ENCODE assay signal across 8 cellular contexts in the genomic region with DNA sequence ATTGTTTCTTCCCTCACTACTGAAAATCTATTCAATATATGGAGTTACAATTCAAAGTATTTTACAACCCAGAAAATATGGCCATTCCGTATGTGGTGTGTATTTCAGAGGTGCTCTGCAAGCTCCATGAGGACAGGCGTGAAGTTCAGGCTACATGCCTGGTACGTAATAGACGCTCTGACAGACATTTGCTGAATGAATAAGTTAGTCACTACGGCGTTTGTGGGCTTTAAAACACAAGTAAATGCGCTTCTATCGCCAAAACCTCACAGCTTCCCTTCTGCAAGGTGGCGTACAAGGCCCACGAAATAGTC. TPM values are rescaled to one million over a fixed set of nuclear protein-coding genes. Genes with fewer than 3 reads are reported as not detected.
DNase-seq lines count a peak whose midpoint lies in the region; ATAC-seq, FAIRE-seq and TF ChIP-seq lines count a peak whose summit lies in the region.

No MANE protein-coding gene starts in this region.

- peak in 1 of 2 experiments; percentile 16; a peak in 3 of 6 replicates for ATAC-seq in A549
- ATAC-seq in IMR-90 (ENCODE audit: low read depth) = no peak
- ATAC-seq in central memory CD8-positive, alpha-beta T cell (replicated peaks; ENCODE audit: extremely low read depth, poor library complexity, severe bottlenecking) = no peak
- ATAC-seq in HG03135 (IDR thresholded peaks at IDR 0.05; ENCODE audit: unreplicated experiment) = no peak

- CTCF ChIA-PET in A549 (lab: Yijun Ruan, JAX) = interaction anchor here (0.6 to 10.9 kb wide), 34 partner anchors 9 to 524 kb away, joined by 3 to 100 read pairs (median 4); partner anchors contain the start of gene SSR3
- CTCF ChIA-PET in IMR-90 (lab: Yijun Ruan, JAX) = interaction anchor here (0.7 to 1.5 kb wide), 9 partner anchors 9 to 413 kb away, joined by 3 to 5 read pairs (median 3); partner anchors contain the start of gene SSR3

- POLR2A ChIA-PET in A549 (lab: Yijun Ruan, JAX) = interaction anchor here (0.5 to 4.0 kb wide), 12 partner anchors 9 to 457 kb away, joined by 3 to 39 read pairs (median 5); partner anchors contain the start of gene SSR3
- POLR2A ChIA-PET in IMR-90 (lab: Charles Lee; ENCODE audit: unreplicated experiment) = interaction anchor here (0.5 to 0.6 kb wide), 3 partner anchors 120 to 147 kb away, joined by 3 to 6 read pairs (median 4); no protein-coding TSS in a partner anchor

- peaks cover 36% of the 10 kb centered on the region for H4K20me1 ChIP-seq in IMR-90 (ENCODE audit: insufficient read depth, low read length)

- no peaks in the 10 kb centered on the region for H3K27me3 Mint-ChIP-seq in central memory CD8-positive, alpha-beta T cell

- peak overlapping the region; percentile 35; the same call in 1 of the 2 replicates for H3K4ac ChIP-seq in IMR-90 (ENCODE audit: low read depth, low read length)

- peaks cover 11% of the 10 kb centered on the region for H3K9me1 ChIP-seq in IMR-90 (ENCODE audit: insufficient read depth, low read length)

- no TSS peak for BruUV-seq in IMR-90 (replicated peaks; lab: Mats Ljungman, UMichigan)

- peaks cover 0 to 24% of the 10 kb centered on the region in 2 experiments; a peak in 2 of 4 replicates for H3K79me1 ChIP-seq in IMR-90 (ENCODE audit: low read depth in 1 of 2, low read length in 2 of 2)

- peak overlapping the region; percentile 90 for H3K4me3 ChIP-seq in A549
- H3K4me3 ChIP-seq in IMR-90 (ENCODE audit: insufficient read depth, low read depth, low read length) = peak overlapping the region; percentile 54
- H3K4me3 ChIP-seq in muscle layer of duodenum (ENCODE audit: low read depth in 1 of 2, low read length in 2 of 2) = peak overlapping the region; percentile 90 to 92

- H2BK15ac ChIP-seq in IMR-90 (ENCODE audit: low read depth, low read length) = peak overlapping the region; percentile 64; the same call in 1 of the 3 replicates

- TF ChIP-seq RAD21 in A549 (conservative IDR thresholded peaks at IDR 0.05 in 1 of 2, IDR thresholded peaks at IDR 0.05 in 1 of 2) (no peak; a peak in 1 of 5 replicates), IMR-90 (IDR thresholded peaks at IDR 0.05; ENCODE audit: low read length) (no peak)

- no peak for DNase-seq in A549 (ENCODE audit: low read depth in 1 of 2, low spot score in 1 of 2)
- no peak for DNase-seq in IMR-90
- no peak for DNase-seq in central memory CD8-positive, alpha-beta T cell (ENCODE audit: low spot score in 2 of 2)
- no peak for DNase-seq in NCI-H526 treated with DMSO at 0.1 percent for 48 hours (lab: John Stamatoyannopoulos, UW)
- no peak for DNase-seq in HK-2 (ENCODE audit: unreplicated experiment)
- DNase-seq in CD1c-positive myeloid dendritic cell (ENCODE audit: extremely low spot score) = no peak

- H4K5ac ChIP-seq in IMR-90 (ENCODE audit: low read depth, low read length) = no peak overlapping the region

- no peaks in the 10 kb centered on the region for H3K9me3 Mint-ChIP-seq in central memory CD8-positive, alpha-beta T cell

- peak overlapping the region; percentile 39 for H2BK20ac ChIP-seq in IMR-90 (ENCODE audit: low read depth, low read length)

- peak overlapping the region; percentile 44; the same call in 1 of the 2 replicates for H2AK5ac ChIP-seq in IMR-90 (ENCODE audit: low read depth, low read length)

- peak overlapping the region; percentile 73 for H2BK120ac ChIP-seq in IMR-90 (ENCODE audit: low read depth, low read length)

- peaks cover 35% of the 10 kb centered on the region for H3K4me1 Mint-ChIP-seq in central memory CD8-positive, alpha-beta T cell

- no peak overlapping the region for H3K18ac ChIP-seq in IMR-90 (ENCODE audit: low read depth, low read length)

- H3K9me3 ChIP-seq in A549 (no peaks in the 10 kb centered on the region), IMR-90 (ENCODE audit: control insufficient read depth, insufficient read depth, low read length) (no peaks in the 10 kb centered on the region), muscle layer of duodenum (ENCODE audit: control insufficient read depth in 1 of 2, low read length in 2 of 2) (no peaks in the 10 kb centered on the region)

- H3K9ac ChIP-seq in IMR-90 (ENCODE audit: low read depth, low read length) = peak overlapping the region; percentile 49

- no peak for TF ChIP-seq EP300 in A549 (IDR thresholded peaks at IDR 0.05)

- peaks cover 8% of the 10 kb centered on the region for H3K36me3 ChIP-seq in IMR-90 (ENCODE audit: control insufficient read depth, insufficient read depth, low read length)
- H3K36me3 ChIP-seq in muscle layer of duodenum (ENCODE audit: control insufficient read depth in 1 of 2, insufficient read depth in 2 of 2, low read length in 2 of 2) = peaks cover 7 to 12% of the 10 kb centered on the region in 2 donors

- H3K4me2 ChIP-seq in A549 (peak overlapping the region; percentile 88), IMR-90 (ENCODE audit: low read depth, low read length) (peak overlapping the region; percentile 73)

- in situ Hi-C loops in IMR-90 (cut with MboI; ENCODE audit: low sequenced_read_pairs) = loop anchor here (25.0 kb wide), 1 partner anchor 511 kb away; no protein-coding TSS in a partner anchor

- H3K4me1 ChIP-seq in A549 (peaks cover 27% of the 10 kb centered on the region), IMR-90 (ENCODE audit: control insufficient read depth, insufficient read depth, low read length) (peaks cover 7% of the 10 kb centered on the region), muscle layer of duodenum (ENCODE audit: control insufficient read depth in 1 of 2, insufficient read depth in 2 of 2, low read length in 2 of 2) (peaks cover 10 to 23% of the 10 kb centered on the region in 2 donors)

- H3K27me3 ChIP-seq in IMR-90 (ENCODE audit: control insufficient read depth, insufficient read depth, low read length) (no peaks in the 10 kb centered on the region), muscle layer of duodenum (ENCODE audit: low read depth, low read length) (no peaks in the 10 kb centered on the region)

- H2AK9ac ChIP-seq in IMR-90 (replicated peaks; ENCODE audit: low read depth, low read length, poor library complexity) = peak overlapping the region; percentile 78

- TF ChIP-seq POLR2A in A549 (IDR thresholded peaks at IDR 0.05; ENCODE audit: low read length) = no peak
- no peak for TF ChIP-seq POLR2A in IMR-90 (IDR thresholded peaks at IDR 0.05; ENCODE audit: low read depth, low read length)

- TF ChIP-seq CTCF in A549 (IDR thresholded peaks at IDR 0.05) = no peak
- TF ChIP-seq CTCF in IMR-90 (conservative IDR thresholded peaks at IDR 0.05; ENCODE audit: low read depth, low read length) = no peak

- H2BK5ac ChIP-seq in IMR-90 (ENCODE audit: low read depth, low read length, poor library complexity, severe bottlenecking) = peak overlapping the region; percentile 47

- FAIRE-seq in A549 (lab: Jason Lieb, UNC) = no peak

- H4K91ac ChIP-seq in IMR-90 (ENCODE audit: insufficient read depth, low read depth, low read length) = no peak overlapping the region

- peak overlapping the region; percentile 98 for H2AFZ ChIP-seq in IMR-90 (replicated peaks; ENCODE audit: low read length, poor library complexity)

- 0 out of 2 replicates have a peak overlapping the region, but pooled peaks have one; percentile 46 for H3K14ac ChIP-seq in IMR-90 (replicated peaks; ENCODE audit: low read depth, low read length)

- peak overlapping the region; percentile 88 for H3K4me3 Mint-ChIP-seq in central memory CD8-positive, alpha-beta T cell

- 7% methylated on average over 10 of the region's 10 CpGs for WGBS in A549 (ENCODE audit: missing lambda C conversion rate)
- no CpG with 5 or more reads among the region's 10 CpGs for WGBS in IMR-90 (ENCODE audit: extremely low coverage in 2 of 2, insufficient read length in 1 of 2), 2 experiments

- dilution Hi-C loops in IMR-90 (cut with HindIII; ENCODE audit: low sequenced_read_pairs, unreplicated experiment) = no loop called here

- H4K8ac ChIP-seq in IMR-90 (ENCODE audit: low read depth in 2 of 2, low read length in 2 of 2) = peak overlapping the region; percentile 7 to 35; a peak in 1 of 4 replicates

- H3K36me3 Mint-ChIP-seq in central memory CD8-positive, alpha-beta T cell (ENCODE audit: insufficient read depth) = peaks cover 41% of the 10 kb centered on the region

- no peak overlapping the region for H3K56ac ChIP-seq in IMR-90 (ENCODE audit: extremely low read depth, insufficient read depth, low read length)

- peak overlapping the region; percentile 91 for H3K27ac Mint-ChIP-seq in central memory CD8-positive, alpha-beta T cell (ENCODE audit: low read depth)

- peak overlapping the region; percentile 90 for H3K23ac ChIP-seq in IMR-90 (ENCODE audit: low read depth, low read length)

- intact Hi-C loops in IMR-90 (cut with micrococcal nuclease) = loop anchor here (1.0 to 5.0 kb wide), 5 partner anchors 118 to 463 kb away; partner anchors contain the start of gene SSR3

- H3K27ac ChIP-seq in A549 (peak overlapping the region; percentile 88 to 92), IMR-90 (ENCODE audit: insufficient read depth, low read length) (peak overlapping the region; percentile 21; the same call in 1 of the 2 replicates), muscle layer of duodenum (ENCODE audit: low read length) (peak overlapping the region; percentile 92)

TF ChIP-seq in A549, 52 proteins besides CTCF, POLR2A, EP300 and RAD21 (continues in another document):
- peak; percentile 22; the same call in 1 of the 2 replicates for TF ChIP-seq USF2 (IDR thresholded peaks at IDR 0.05)

TF ChIP-seq in IMR-90, 13 proteins besides CTCF, POLR2A, EP300 and RAD21:
- TF ChIP-seq NFE2L2 (IDR thresholded peaks at IDR 0.05; ENCODE audit: low read depth, low read length) (no peak), MAZ (IDR thresholded peaks at IDR 0.05; ENCODE audit: borderline replicate concordance, low read depth, low read length) (no peak), MAFK (IDR thresholded peaks at IDR 0.05; ENCODE audit: low read depth, low read length) (no peak), RFX5 (IDR thresholded peaks at IDR 0.05; ENCODE audit: low read depth, low read length) (no peak), SMC3 (IDR thresholded peaks at IDR 0.05; ENCODE audit: low read depth, low read length) (no peak), BHLHE40 (IDR thresholded peaks at IDR 0.05; ENCODE audit: low read depth, low read length) (no peak), CHD1 (IDR thresholded peaks at IDR 0.05; ENCODE audit: low read depth, low read length) (no peak), CEBPB (IDR thresholded peaks at IDR 0.05; ENCODE audit: low read depth, low read length) (no peak), MXI1 (IDR thresholded peaks at IDR 0.05; ENCODE audit: borderline replicate concordance, low read depth, low read length) (no peak)
TF ChIP-seq in IMR-90: peak in this region for 0.

RNA-seq across cellular contexts. Expression of gene TIPARP, which starts 0.7 kb away (rescaled TPM):
- 16.5 and 16.7 TPM in 2 replicates for polyA plus RNA-seq in A549 (2011; rRNA removed)
- polyA plus RNA-seq in A549 (2012; cell fraction: cytosol; rRNA removed) = 8.3 and 10.4 TPM in 2 replicates
- 6.4 and 9.5 TPM in 2 replicates for polyA plus RNA-seq in A549 (2012; cell fraction: nucleus; rRNA removed)
- polyA plus RNA-seq in A549 (2017; fragmentation: RNase III; extraction: RNeasy Plus Mini Kit Qiagen cat#74134 plus additional on column Dnase treatment) = 11.8 to 13.8 TPM (median 13.3 TPM) in 3 replicates
- 32.6 and 35.8 TPM in 2 replicates for polyA minus RNA-seq in A549 (2011; rRNA and poly(A)+ RNA removed)
- 70.8 and 76.4 TPM in 2 replicates for total RNA-seq in IMR-90 (2012; rRNA removed)
- polyA plus RNA-seq in IMR-90 (2012; rRNA removed) = 11.5 and 12.6 TPM in 2 replicates
- 3.2 and 3.7 TPM in 2 replicates for polyA plus RNA-seq in IMR-90 (2012; cell fraction: cytosol; rRNA removed)
- 3.3 and 39.5 TPM in 2 replicates for polyA plus RNA-seq in IMR-90 (2012; cell fraction: nucleus; rRNA removed; ENCODE audit: low replicate concordance)

Comparison
In these comparisons a context has a peak if more than half of its experiments do, and no peak if none do; other contexts are left out.
1. H3K27ac ChIP-seq: peak in every context shown above with its lines; median percentile 92 in muscle layer of duodenum; 90 in A549; 21 in IMR-90.